8 cellular contexts compared by ENCODE assay signal in genomic region chr2:219206442-219207253, GRCh38. TPM values are rescaled to one million over a fixed set of nuclear protein-coding genes. Genes with fewer than 3 reads are reported as not detected.
DNase-seq lines count a peak whose midpoint lies in the region; TF ChIP-seq lines count a peak whose summit lies in the region.

Gene ZFAND2B (plus strand): TSS chr2:219206782. CDS start chr2:219206988, 206 bp downstream.

- DNase-seq in COLO668 (lab: John Stamatoyannopoulos, UW; ENCODE audit: unreplicated experiment) (peak; percentile 96), GM20000 (ENCODE audit: low spot score) (peak; percentile 100), HS-5 (ENCODE audit: low read depth) (peak; percentile 79), NK-92 (lab: John Stamatoyannopoulos, UW; ENCODE audit: unreplicated experiment) (peak; percentile 67), lung microvascular endothelial cell (ENCODE audit: low read depth in 2 of 2) (peak; percentile 92 to 94)
- peak; percentile 88 to 93 for DNase-seq in activated CD8-positive, alpha-beta memory T cell treated with anti-CD3 and anti-CD28 coated beads for 1 hour (ENCODE audit: extremely low read depth in 1 of 2, low read depth in 1 of 2)
- peak; percentile 88 to 96 (median 91) for DNase-seq in stimulated activated CD4-positive, alpha-beta T cell treated with anti-CD3 and anti-CD28 coated beads, TNF-alpha, amount 100 ng/mL, for 48 hours (ENCODE audit: low read depth in 3 of 3)

- TF ChIP-seq CTCF in GM20000 (IDR thresholded peaks at IDR 0.05; ENCODE audit: extremely low read depth, missing control alignments): no peak

- H3K4me3 ChIP-seq in ectodermal cell (ENCODE audit: insufficient read depth, low read depth, low read length): peak within 1 kb of the TSS; percentile 67

- WGBS in ectodermal cell, 2 experiments: 0% methylated on average over 80 of the region's 80 CpGs

- peak within 1 kb of the TSS; percentile 87 for H3K27ac ChIP-seq in ectodermal cell (ENCODE audit: insufficient read depth, low read depth, low read length, poor library complexity, severe bottlenecking)

- no peaks in the 10 kb centered on the region for H3K27me3 ChIP-seq in ectodermal cell (ENCODE audit: control insufficient read depth, insufficient read depth, low read length, poor library complexity, severe bottlenecking)

- H3K36me3 ChIP-seq in ectodermal cell (ENCODE audit: control insufficient read depth, insufficient read depth, low read length): peaks cover 4% of the 10 kb centered on the region

- H3K9me3 ChIP-seq in ectodermal cell (ENCODE audit: control insufficient read depth, low read length): no peaks in the 10 kb centered on the region

- H3K4me1 ChIP-seq in ectodermal cell (ENCODE audit: control insufficient read depth, insufficient read depth, low read length): no peaks in the 10 kb centered on the region

RNA-seq across cellular contexts. Expression of gene ZFAND2B, which starts in this region (rescaled TPM):
- polyA plus RNA-seq in ectodermal cell (2013, experiment 1 of 4): 27.0 TPM
- polyA plus RNA-seq in ectodermal cell (2013, experiment 2 of 4): 22.2 TPM
- 28.1 TPM for polyA plus RNA-seq in ectodermal cell (2013, experiment 3 of 4)
- polyA plus RNA-seq in ectodermal cell (2013, experiment 4 of 4): 25.0 TPM
- total RNA-seq in lung microvascular endothelial cell: 15.9 and 25.2 TPM in 2 replicates

Comparison
In these comparisons a context has a peak if more than half of its experiments do, and no peak if none do; other contexts are left out.
1. Peak in every context shown above with its lines: DNase-seq, H3K4me3 ChIP-seq and H3K27ac ChIP-seq.